ENCODE assay signal across 9 cellular contexts in the genomic region with DNA sequence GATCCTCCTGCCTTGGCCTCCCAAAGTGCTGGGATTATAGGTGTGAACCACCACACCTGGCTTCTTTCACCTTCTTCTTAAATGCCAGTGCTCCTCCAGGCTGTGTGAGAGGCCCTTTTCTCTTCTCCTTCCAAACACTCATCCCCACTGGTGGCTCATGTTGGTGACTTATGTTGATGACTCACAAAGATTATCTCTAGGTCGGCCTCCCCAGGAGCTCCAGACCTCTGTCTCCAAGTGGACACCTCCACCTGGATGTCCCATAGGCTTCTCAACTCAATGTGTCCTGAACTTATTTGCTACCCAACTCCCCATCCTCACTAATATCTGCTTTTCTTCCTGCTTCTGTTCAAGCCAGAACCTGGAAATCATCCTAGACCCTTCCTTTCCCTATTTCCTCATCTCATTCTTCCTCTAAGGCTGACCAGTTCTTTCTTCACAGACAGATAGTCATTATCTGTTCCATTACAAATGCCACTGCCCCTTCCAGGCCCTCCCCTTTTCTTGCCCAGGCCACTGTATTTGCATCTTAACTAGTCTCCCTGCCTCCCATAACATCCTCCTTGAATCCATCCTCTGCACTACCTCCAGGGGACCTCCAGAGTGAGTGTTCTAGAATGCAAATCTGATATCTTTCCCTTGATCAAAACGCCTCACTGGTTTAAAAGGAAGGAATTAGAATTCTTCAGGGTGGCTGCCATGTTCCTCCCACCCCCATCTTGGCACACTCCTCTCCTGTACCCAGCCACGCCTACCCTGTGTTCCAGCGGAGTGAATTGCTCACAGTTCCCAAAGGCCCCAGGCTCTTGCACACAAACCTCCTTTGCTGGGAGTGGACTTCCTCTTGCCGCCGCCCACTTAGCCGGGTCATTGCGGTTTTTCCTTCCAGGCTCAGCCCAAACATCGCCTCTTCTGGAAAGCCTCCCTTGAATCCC. TPM values are rescaled to one million over a fixed set of nuclear protein-coding genes. Genes with fewer than 3 reads are reported as not detected.
DNase-seq lines count a peak whose midpoint lies in the region; ATAC-seq and TF ChIP-seq lines count a peak whose summit lies in the region.
"Had no signal": no experiment of that assay in that cellular context is flagged by ENCODE, and none has a peak within 500 bp of the region (broad histone marks: within the 10 kb centered on the region; RNA-seq: fewer than 3 reads in every experiment).

No MANE protein-coding gene starts in this region.

- H3K4me2 ChIP-seq in parathyroid adenoma (ENCODE audit: low read length) = no peak overlapping the region

- DNase-seq in Caki2 (ENCODE audit: low read depth) (peak; percentile 25), RWPE1 (ENCODE audit: low spot score) (peak; percentile 57), fibroblast of peridontal ligament (ENCODE audit: extremely low read depth) (peak; percentile 96), NCI-H510A treated with DMSO at 0.1 percent for 48 hours (lab: John Stamatoyannopoulos, UW) (no peak), putamen (ENCODE audit: low spot score) (no peak)
- no peak for DNase-seq in stimulated activated CD4-positive, alpha-beta T cell treated with anti-CD3 and anti-CD28 coated beads, Interleukin-12 subunit alpha, Interleukin-12 subunit beta, amount 100 ng/mL, for 4 hours

- H2AFZ ChIP-seq in parathyroid adenoma = peak overlapping the region; percentile 75

- in situ Hi-C loops in Caki2 (cut with HindIII; ENCODE audit: low pct_unique_long_range_greater_than_20kb, low sequenced_read_pairs) = no loop called here

- no peaks in the 10 kb centered on the region for H3K36me3 ChIP-seq in parathyroid adenoma (ENCODE audit: control insufficient read depth, insufficient read depth, low read length)

- H3K27me3 ChIP-seq in parathyroid adenoma (ENCODE audit: control insufficient read depth, insufficient read depth, low read length) = no peaks in the 10 kb centered on the region

- no peak for TF ChIP-seq CTCF in RWPE1 (conservative IDR thresholded peaks at IDR 0.05; ENCODE audit: low read depth)
- TF ChIP-seq CTCF in parathyroid adenoma (IDR thresholded peaks at IDR 0.05) = no peak

- no peaks in the 10 kb centered on the region for H3K9me3 ChIP-seq in parathyroid adenoma (ENCODE audit: control insufficient read depth, low read length)

- POLR2A ChIA-PET in RWPE1 (lab: Yijun Ruan, JAX; ENCODE audit: low non-redundant PET) = no interaction called here

- CTCF ChIA-PET in RWPE1 (lab: Yijun Ruan, JAX) = no interaction called here

- ATAC-seq in GM18511 (IDR thresholded peaks at IDR 0.05; ENCODE audit: unreplicated experiment) = no peak

- no peaks in the 10 kb centered on the region for H3K79me2 ChIP-seq in parathyroid adenoma

- H3K27ac ChIP-seq in RWPE1 = no peak overlapping the region
- H3K27ac ChIP-seq in parathyroid adenoma = peak overlapping the region; percentile 71

- no peak overlapping the region for H3K4me3 ChIP-seq in parathyroid adenoma (ENCODE audit: low read depth, low read length)

- peaks cover 8% of the 10 kb centered on the region for H3K4me1 ChIP-seq in parathyroid adenoma

- no peak overlapping the region for H3K9ac ChIP-seq in parathyroid adenoma

RNA-seq across cellular contexts. Expression of gene FBXO47, which starts 34.8 kb away (rescaled TPM):
- not detected in 2 replicates for total RNA-seq in Caki2 (2014; rRNA removed; shearing (Covaris generic); ENCODE audit: low replicate concordance)
- total RNA-seq: NCI-H460 had no signal

Comparison
In these comparisons a context has a peak if more than half of its experiments do, and no peak if none do; other contexts are left out.
1. DNase-seq: peak in Caki2 (single experiment), RWPE1 (single experiment) and fibroblast of peridontal ligament (single experiment); none in NCI-H510A treated with DMSO at 0.1 percent for 48 hours (single experiment), putamen (single experiment) and stimulated activated CD4-positive, alpha-beta T cell treated with anti-CD3 and anti-CD28 coated beads, Interleukin-12 subunit alpha, Interleukin-12 subunit beta, amount 100 ng/mL, for 4 hours (single experiment).